1 cellular context compared by ENCODE assay signal in genomic region chr9:108671156-108671555, GRCh38.
TF ChIP-seq lines count a peak whose summit lies in the region.

No MANE protein-coding gene starts in this region.

TF ChIP-seq in HepG2, 621 proteins besides CTCF, POLR2A, EP300 and RAD21 (continued from another document):
- TF ChIP-seq, protein P1, sequence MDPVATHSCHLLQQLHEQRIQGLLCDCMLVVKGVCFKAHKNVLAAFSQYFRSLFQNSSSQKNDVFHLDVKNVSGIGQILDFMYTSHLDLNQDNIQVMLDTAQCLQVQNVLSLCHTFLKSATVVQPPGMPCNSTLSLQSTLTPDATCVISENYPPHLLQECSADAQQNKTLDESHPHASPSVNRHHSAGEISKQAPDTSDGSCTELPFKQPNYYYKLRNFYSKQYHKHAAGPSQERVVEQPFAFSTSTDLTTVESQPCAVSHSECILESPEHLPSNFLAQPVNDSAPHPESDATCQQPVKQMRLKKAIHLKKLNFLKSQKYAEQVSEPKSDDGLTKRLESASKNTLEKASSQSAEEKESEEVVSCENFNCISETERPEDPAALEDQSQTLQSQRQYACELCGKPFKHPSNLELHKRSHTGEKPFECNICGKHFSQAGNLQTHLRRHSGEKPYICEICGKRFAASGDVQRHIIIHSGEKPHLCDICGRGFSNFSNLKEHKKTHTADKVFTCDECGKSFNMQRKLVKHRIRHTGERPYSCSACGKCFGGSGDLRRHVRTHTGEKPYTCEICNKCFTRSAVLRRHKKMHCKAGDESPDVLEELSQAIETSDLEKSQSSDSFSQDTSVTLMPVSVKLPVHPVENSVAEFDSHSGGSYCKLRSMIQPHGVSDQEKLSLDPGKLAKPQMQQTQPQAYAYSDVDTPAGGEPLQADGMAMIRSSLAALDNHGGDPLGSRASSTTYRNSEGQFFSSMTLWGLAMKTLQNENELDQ (CRISPR knock-in tag; IDR thresholded peaks at IDR 0.05; ENCODE audit: borderline replicate concordance): no peak
